1 cellular context compared by ENCODE assay signal in the genomic region with DNA sequence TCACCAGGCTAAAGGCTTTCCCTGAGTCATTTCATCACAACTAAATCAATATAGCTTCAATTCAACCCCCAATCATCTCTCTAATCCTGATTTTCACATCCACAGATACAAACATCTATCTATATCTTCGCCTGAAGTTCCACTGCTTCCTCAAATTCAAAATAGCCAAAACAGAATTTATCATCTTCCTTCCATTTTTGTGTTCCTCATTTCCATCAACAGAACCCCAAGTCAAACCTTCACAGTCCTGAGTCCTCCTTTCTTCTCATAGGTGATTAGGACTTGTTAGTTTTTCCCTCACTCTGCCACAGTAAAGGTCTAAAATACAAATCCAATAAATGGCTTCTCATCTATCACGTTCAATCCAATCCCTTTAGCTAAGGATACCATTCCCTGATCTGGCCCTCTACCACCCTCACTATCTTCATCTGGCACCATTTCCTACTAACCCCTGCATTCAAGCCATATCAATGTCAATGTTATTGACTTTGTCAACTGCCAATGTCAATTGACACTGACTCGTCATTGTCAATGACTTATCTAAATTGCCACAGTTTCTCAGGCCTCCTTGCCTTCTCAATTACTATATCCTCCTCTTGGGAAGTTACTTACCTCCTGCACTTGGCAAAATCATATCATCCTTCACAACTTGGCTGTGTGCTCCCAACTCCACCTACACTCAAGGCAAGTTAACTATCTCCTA.
TF ChIP-seq lines count a peak whose summit lies in the region.

No MANE protein-coding gene starts in this region.

TF ChIP-seq in K562, 482 proteins besides CTCF, POLR2A, EP300 and RAD21 (continued from another document):
- TF ChIP-seq, protein P1, sequence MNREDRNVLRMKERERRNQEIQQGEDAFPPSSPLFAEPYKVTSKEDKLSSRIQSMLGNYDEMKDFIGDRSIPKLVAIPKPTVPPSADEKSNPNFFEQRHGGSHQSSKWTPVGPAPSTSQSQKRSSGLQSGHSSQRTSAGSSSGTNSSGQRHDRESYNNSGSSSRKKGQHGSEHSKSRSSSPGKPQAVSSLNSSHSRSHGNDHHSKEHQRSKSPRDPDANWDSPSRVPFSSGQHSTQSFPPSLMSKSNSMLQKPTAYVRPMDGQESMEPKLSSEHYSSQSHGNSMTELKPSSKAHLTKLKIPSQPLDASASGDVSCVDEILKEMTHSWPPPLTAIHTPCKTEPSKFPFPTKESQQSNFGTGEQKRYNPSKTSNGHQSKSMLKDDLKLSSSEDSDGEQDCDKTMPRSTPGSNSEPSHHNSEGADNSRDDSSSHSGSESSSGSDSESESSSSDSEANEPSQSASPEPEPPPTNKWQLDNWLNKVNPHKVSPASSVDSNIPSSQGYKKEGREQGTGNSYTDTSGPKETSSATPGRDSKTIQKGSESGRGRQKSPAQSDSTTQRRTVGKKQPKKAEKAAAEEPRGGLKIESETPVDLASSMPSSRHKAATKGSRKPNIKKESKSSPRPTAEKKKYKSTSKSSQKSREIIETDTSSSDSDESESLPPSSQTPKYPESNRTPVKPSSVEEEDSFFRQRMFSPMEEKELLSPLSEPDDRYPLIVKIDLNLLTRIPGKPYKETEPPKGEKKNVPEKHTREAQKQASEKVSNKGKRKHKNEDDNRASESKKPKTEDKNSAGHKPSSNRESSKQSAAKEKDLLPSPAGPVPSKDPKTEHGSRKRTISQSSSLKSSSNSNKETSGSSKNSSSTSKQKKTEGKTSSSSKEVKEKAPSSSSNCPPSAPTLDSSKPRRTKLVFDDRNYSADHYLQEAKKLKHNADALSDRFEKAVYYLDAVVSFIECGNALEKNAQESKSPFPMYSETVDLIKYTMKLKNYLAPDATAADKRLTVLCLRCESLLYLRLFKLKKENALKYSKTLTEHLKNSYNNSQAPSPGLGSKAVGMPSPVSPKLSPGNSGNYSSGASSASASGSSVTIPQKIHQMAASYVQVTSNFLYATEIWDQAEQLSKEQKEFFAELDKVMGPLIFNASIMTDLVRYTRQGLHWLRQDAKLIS (CRISPR knock-in tag; IDR thresholded peaks at IDR 0.05) = 0 out of 2 replicates have a peak, but pooled peaks have one; percentile 46
- TF ChIP-seq, protein P2, sequence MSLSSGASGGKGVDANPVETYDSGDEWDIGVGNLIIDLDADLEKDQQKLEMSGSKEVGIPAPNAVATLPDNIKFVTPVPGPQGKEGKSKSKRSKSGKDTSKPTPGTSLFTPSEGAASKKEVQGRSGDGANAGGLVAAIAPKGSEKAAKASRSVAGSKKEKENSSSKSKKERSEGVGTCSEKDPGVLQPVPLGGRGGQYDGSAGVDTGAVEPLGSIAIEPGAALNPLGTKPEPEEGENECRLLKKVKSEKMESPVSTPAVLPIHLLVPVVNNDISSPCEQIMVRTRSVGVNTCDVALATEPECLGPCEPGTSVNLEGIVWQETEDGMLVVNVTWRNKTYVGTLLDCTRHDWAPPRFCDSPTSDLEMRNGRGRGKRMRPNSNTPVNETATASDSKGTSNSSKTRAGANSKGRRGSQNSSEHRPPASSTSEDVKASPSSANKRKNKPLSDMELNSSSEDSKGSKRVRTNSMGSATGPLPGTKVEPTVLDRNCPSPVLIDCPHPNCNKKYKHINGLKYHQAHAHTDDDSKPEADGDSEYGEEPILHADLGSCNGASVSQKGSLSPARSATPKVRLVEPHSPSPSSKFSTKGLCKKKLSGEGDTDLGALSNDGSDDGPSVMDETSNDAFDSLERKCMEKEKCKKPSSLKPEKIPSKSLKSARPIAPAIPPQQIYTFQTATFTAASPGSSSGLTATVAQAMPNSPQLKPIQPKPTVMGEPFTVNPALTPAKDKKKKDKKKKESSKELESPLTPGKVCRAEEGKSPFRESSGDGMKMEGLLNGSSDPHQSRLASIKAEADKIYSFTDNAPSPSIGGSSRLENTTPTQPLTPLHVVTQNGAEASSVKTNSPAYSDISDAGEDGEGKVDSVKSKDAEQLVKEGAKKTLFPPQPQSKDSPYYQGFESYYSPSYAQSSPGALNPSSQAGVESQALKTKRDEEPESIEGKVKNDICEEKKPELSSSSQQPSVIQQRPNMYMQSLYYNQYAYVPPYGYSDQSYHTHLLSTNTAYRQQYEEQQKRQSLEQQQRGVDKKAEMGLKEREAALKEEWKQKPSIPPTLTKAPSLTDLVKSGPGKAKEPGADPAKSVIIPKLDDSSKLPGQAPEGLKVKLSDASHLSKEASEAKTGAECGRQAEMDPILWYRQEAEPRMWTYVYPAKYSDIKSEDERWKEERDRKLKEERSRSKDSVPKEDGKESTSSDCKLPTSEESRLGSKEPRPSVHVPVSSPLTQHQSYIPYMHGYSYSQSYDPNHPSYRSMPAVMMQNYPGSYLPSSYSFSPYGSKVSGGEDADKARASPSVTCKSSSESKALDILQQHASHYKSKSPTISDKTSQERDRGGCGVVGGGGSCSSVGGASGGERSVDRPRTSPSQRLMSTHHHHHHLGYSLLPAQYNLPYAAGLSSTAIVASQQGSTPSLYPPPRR (CRISPR knock-in tag; IDR thresholded peaks at IDR 0.05; ENCODE audit: borderline replicate concordance) = no peak
